In the genomic region with DNA sequence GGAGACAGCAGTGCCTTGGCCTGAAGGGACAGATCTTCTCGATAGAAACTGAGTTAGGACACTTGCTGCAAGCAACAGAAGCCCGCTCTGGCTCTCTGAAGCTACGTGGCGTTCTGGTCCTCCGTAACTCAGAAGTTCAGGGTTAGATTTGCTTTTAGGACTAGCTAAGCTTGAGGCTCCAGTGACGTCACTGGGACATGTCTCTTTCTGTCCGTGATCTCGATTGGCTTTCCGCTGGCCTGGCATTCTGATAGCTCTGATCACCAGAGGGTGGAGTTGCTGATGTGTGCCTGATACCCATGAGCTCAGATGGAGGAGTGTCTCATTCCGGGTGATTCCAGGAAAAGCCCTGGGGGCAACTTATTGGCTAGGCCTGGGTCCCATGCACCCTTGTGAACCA, we compare ENCODE assay signal across 16 cellular contexts.
A peak's percentile ranks its signal among the peaks of the same experiment; 100 is the strongest.
DNase-seq lines count a peak whose midpoint lies in the region; ATAC-seq, FAIRE-seq and TF ChIP-seq lines count a peak whose summit lies in the region.
"Had no signal": no experiment of that assay in that cellular context is flagged by ENCODE, and none has a peak within 500 bp of the region (broad histone marks: within the 10 kb centered on the region; RNA-seq: fewer than 3 reads in every experiment).

No MANE protein-coding gene starts in this region.

- 2% methylated on average over 10 of the region's 10 CpGs for WGBS in K562 (ENCODE audit: insufficient coverage, low coverage, missing lambda C conversion rate)

- no peaks in the 10 kb centered on the region for H4K20me1 ChIP-seq in BLaER1
- H4K20me1 ChIP-seq in BLaER1 treated with 17β-estradiol and CSF1 and Interleukin-3, amounts not matched to agents 10 nM and 100 nM = peaks cover 0 to 9% (median 0%) of the 10 kb centered on the region in 11 experiments; a peak in 2 of 22 replicates
- H4K20me1 ChIP-seq in K562 (replicated peaks; ENCODE audit: control insufficient read depth, insufficient read depth, low read length) = peaks cover 3% of the 10 kb centered on the region; the same call in 1 of the 2 replicates
- peaks cover 59% of the 10 kb centered on the region for H4K20me1 ChIP-seq in osteoblast (ENCODE audit: insufficient read depth, low read length)

- H3K27ac ChIP-seq in BLaER1 (peak overlapping the region; percentile 62), K562 (ENCODE audit: extremely low read depth, low read depth, low read length) (no peak overlapping the region), osteoblast (ENCODE audit: low read depth, low read length) (no peak overlapping the region)
- peak overlapping the region in 4 of 11 experiments; percentile 41 to 59 (median 44); a peak in 5 of 22 replicates for H3K27ac ChIP-seq in BLaER1 treated with 17β-estradiol and CSF1 and Interleukin-3, amounts not matched to agents 10 nM and 100 nM

- H3K36me3 ChIP-seq in BLaER1 = no peaks in the 10 kb centered on the region
- H3K36me3 ChIP-seq in BLaER1 treated with 17β-estradiol and CSF1 and Interleukin-3, amounts not matched to agents 10 nM and 100 nM = no peaks in the 10 kb centered on the region
- no peaks in the 10 kb centered on the region for H3K36me3 ChIP-seq in K562 (ENCODE audit: control insufficient read depth, insufficient read depth, low read length)
- peaks cover 13% of the 10 kb centered on the region for H3K36me3 ChIP-seq in osteoblast (ENCODE audit: insufficient read depth, low read length)

- DNase-seq in K562 (ENCODE audit: extremely low read depth in 1 of 4, low spot score in 3 of 4) (no peak), osteoblast (ENCODE audit: insufficient read length, low spot score, missing footprints) (peak; percentile 43), NCI-H2081 treated with DMSO at 0.1 percent for 48 hours (lab: John Stamatoyannopoulos, UW) (no peak)
- DNase-seq in stimulated activated CD4-positive, alpha-beta T cell treated with anti-CD3 and anti-CD28 coated beads, Interleukin-4, amount 100 ng/mL, for 1 hour = no peak
- DNase-seq: Calu3; CD4-positive, alpha-beta T cell; COR-L47; DMS53; DMS79 treated with DMSO at 0.1 percent for 48 hours; GF-D8; H9 had no signal

- POLR2A ChIA-PET in K562 (lab: Yijun Ruan, JAX) = no interaction called here

- H3K79me2 ChIP-seq in K562 (ENCODE audit: control insufficient read depth, insufficient read depth, low read length) = no peaks in the 10 kb centered on the region
- H3K79me2 ChIP-seq in osteoblast (ENCODE audit: insufficient read depth, low read length) = peaks cover 22% of the 10 kb centered on the region

- H2AFZ ChIP-seq in K562 (ENCODE audit: low read depth, low read length) (no peak overlapping the region), osteoblast (ENCODE audit: low read length) (no peak overlapping the region)

- TF ChIP-seq POLR2A in K562 (conservative IDR thresholded peaks at IDR 0.05) = no peak

- no peaks in the 10 kb centered on the region for H3K9me3 ChIP-seq in BLaER1
- no peaks in the 10 kb centered on the region for H3K9me3 ChIP-seq in BLaER1 treated with 17β-estradiol and CSF1 and Interleukin-3, amounts not matched to agents 10 nM and 100 nM (replicated peaks in 1 of 11)
- H3K9me3 ChIP-seq in K562 (replicated peaks; ENCODE audit: control insufficient read depth, insufficient read depth, low read depth, low read length) = no peaks in the 10 kb centered on the region
- no peaks in the 10 kb centered on the region for H3K9me3 ChIP-seq in osteoblast (ENCODE audit: low read depth, low read length)

- H3K9ac ChIP-seq in BLaER1 = peak overlapping the region; percentile 47; the same call in 1 of the 2 replicates
- peak overlapping the region in 3 of 11 experiments; percentile 39 to 48 (median 44); a peak in 3 of 22 replicates for H3K9ac ChIP-seq in BLaER1 treated with 17β-estradiol and CSF1 and Interleukin-3, amounts not matched to agents 10 nM and 100 nM
- H3K9ac ChIP-seq in K562 (ENCODE audit: insufficient read depth in 1 of 2, low read depth in 2 of 2, low read length in 2 of 2) = no peak overlapping the region

- no peak for TF ChIP-seq CTCF in K562 (IDR thresholded peaks at IDR 0.05 in 2 of 3, conservative IDR thresholded peaks at IDR 0.05 in 1 of 3; ENCODE audit: insufficient read depth in 2 of 3, low read depth in 1 of 3, low read length in 3 of 3)
- no peak for TF ChIP-seq CTCF in osteoblast (IDR thresholded peaks at IDR 0.05; ENCODE audit: extremely low read depth, low read depth, low read length)

- peaks cover 70% of the 10 kb centered on the region for H3K4me1 ChIP-seq in BLaER1
- peaks cover 22 to 72% (median 55%) of the 10 kb centered on the region in 10 experiments for H3K4me1 ChIP-seq in BLaER1 treated with 17β-estradiol and CSF1 and Interleukin-3, amounts not matched to agents 10 nM and 100 nM
- H3K4me1 ChIP-seq in K562 (replicated peaks in 1 of 2; ENCODE audit: control insufficient read depth in 2 of 2, insufficient read depth in 2 of 2, low read length in 2 of 2) = 0 out of 5 replicates have a peak, but pooled peaks cover 0 to 3% of the 10 kb centered on the region in 2 experiments
- peaks cover 13% of the 10 kb centered on the region for H3K4me1 ChIP-seq in osteoblast (ENCODE audit: insufficient read depth, low read length)

- no peak for ATAC-seq in K562
- ATAC-seq: HCT116 had no signal

- TF ChIP-seq RAD21 in K562 (CRISPR knock-in tag; conservative IDR thresholded peaks at IDR 0.05 in 1 of 2, IDR thresholded peaks at IDR 0.05 in 1 of 2) = no peak

- H3K27me3 ChIP-seq in BLaER1 (no peaks in the 10 kb centered on the region), K562 (ENCODE audit: control insufficient read depth in 2 of 2, insufficient read depth in 2 of 2, low read length in 2 of 2) (peaks cover 15 to 69% of the 10 kb centered on the region in 2 experiments), osteoblast (ENCODE audit: insufficient read depth, low read length) (no peaks in the 10 kb centered on the region)
- no peaks in the 10 kb centered on the region for H3K27me3 ChIP-seq in BLaER1 treated with 17β-estradiol and CSF1 and Interleukin-3, amounts not matched to agents 10 nM and 100 nM

- intact Hi-C loops in K562 (cut with micrococcal nuclease) = no loop called here

- no TSS peak for BruUV-seq in K562 (replicated peaks; lab: Mats Ljungman, UMichigan)

- CTCF ChIA-PET in K562 (lab: Yijun Ruan, JAX; ENCODE audit: low intra/inter-chr PET ratio) = no interaction called here

- H3K4me2 ChIP-seq in BLaER1 (peak overlapping the region; percentile 91), K562 (ENCODE audit: insufficient read depth, low read length) (no peak overlapping the region), osteoblast (ENCODE audit: insufficient read depth, low read length) (no peak overlapping the region)
- H3K4me2 ChIP-seq in BLaER1 treated with 17β-estradiol and CSF1 and Interleukin-3, amounts not matched to agents 10 nM and 100 nM = peak overlapping the region in 9 of 11 experiments; percentile 64 to 97 (median 93); a peak in 18 of 22 replicates

- FAIRE-seq in K562 (lab: Jason Lieb, UNC) = no peak
- FAIRE-seq: GM12891, GM18507 had no signal

- in situ Hi-C loops in K562 (cut with MboI) = no loop called here

- no peaks in the 10 kb centered on the region for H3K9me1 ChIP-seq in K562 (ENCODE audit: control insufficient read depth, insufficient read depth, low read length)

- no peak for TF ChIP-seq EP300 in K562 (IDR thresholded peaks at IDR 0.05; ENCODE audit: low read length)

- no peak overlapping the region for H3K4me3 ChIP-seq in BLaER1
- no peak overlapping the region; a peak in 1 of 20 replicates for H3K4me3 ChIP-seq in BLaER1 treated with 17β-estradiol and CSF1 and Interleukin-3, amounts not matched to agents 10 nM and 100 nM
- no peak overlapping the region for H3K4me3 ChIP-seq in K562
- no peak overlapping the region for H3K4me3 ChIP-seq in osteoblast (ENCODE audit: insufficient read depth, low read length)

TF ChIP-seq in K562, 482 proteins besides CTCF, POLR2A, EP300 and RAD21:
- TF ChIP-seq CREM (IDR thresholded peaks at IDR 0.05; ENCODE audit: low read depth) (peak; percentile 23; the same call in 1 of the 2 replicates), CREBBP (IDR thresholded peaks at IDR 0.05; ENCODE audit: low read depth, low read length) (no peak)
TF ChIP-seq in K562: peak in this region for 1.

Comparison
In these comparisons a context has a peak if more than half of its experiments do, and no peak if none do; other contexts are left out.
1. H3K4me2 ChIP-seq: peak in BLaER1 (single experiment) and BLaER1 treated with 17β-estradiol and CSF1 and Interleukin-3, amounts not matched to agents 10 nM and 100 nM (9 of 11); none in K562 (single experiment) and osteoblast (single experiment).